ENCODE assay signal across 25 cellular contexts in the genomic region with DNA sequence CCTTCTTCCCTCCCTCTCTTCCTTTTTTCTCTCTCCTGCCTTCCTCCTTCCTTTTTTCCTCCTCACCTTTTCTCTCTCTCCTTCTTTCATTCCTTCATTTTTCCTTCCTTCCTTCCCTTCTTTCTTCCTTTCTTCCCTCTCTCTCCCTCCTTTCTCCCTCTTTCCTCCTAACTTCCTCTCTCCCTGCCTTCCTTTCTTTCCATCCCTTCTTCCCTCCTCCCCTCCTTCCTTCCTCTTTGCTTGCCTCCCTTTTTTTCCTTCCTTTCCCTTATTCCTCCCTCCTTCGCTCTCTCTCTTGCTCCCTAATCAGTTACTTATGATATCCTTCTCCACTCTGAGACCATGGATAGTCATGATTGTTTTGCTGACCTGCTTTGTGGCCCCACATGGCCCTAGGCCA.
"Had no signal": no experiment of that assay in that cellular context is flagged by ENCODE, and none has a peak within 500 bp of the region (broad histone marks: within the 10 kb centered on the region; RNA-seq: fewer than 3 reads in every experiment).

No MANE protein-coding gene starts in this region.

- H3K27me3 Mint-ChIP-seq: dendritic cell treated with granulocyte-macrophage colony-stimulating factor and Interleukin-4, amounts not matched to agents 40 ng/mL and 50 ng/mL, for 4 days; naive thymus-derived CD4-positive, alpha-beta T cell had no signal

- DNase-seq: colonic mucosa; effector memory CD4-positive, alpha-beta T cell; foreskin keratinocyte; heart left ventricle; kidney; mesenchymal stem cell; mucosa of descending colon; naive thymus-derived CD4-positive, alpha-beta T cell; nucleus accumbens; pancreas; right lobe of liver; small intestine; stimulated activated CD4-positive, alpha-beta T cell treated with anti-CD3 and anti-CD28 coated beads, Interleukin-15, amount 100 ng/mL, for 24 hours; stimulated activated CD4-positive, alpha-beta T cell treated with anti-CD3 and anti-CD28 coated beads, Interleukin-2, amount 100 ng/mL, for 48 hours; stimulated activated naive CD4-positive, alpha-beta T cell treated with Interleukin-2 at 50 U/mL for 16 hours; stomach; thyroid gland; trophoblast cell had no signal

- FAIRE-seq: pancreas, small intestine had no signal

- H3K27ac ChIP-seq: colonic mucosa, esophagus muscularis mucosa, foreskin keratinocyte, gastroesophageal sphincter, heart left ventricle, hepatocyte, pancreas, right lobe of liver, stomach, thyroid gland had no signal

- H3K4me3 ChIP-seq: colonic mucosa, esophagus muscularis mucosa, gastroesophageal sphincter, heart left ventricle, hepatocyte, mucosa of descending colon, pancreas, right lobe of liver, stomach, thyroid gland had no signal

- H3K27ac Mint-ChIP-seq: dendritic cell treated with granulocyte-macrophage colony-stimulating factor and Interleukin-4, amounts not matched to agents 40 ng/mL and 50 ng/mL, for 4 days; mesothelial cell of epicardium; nephron had no signal

- H3K4me1 ChIP-seq: colonic mucosa, esophagus muscularis mucosa, foreskin keratinocyte, gastroesophageal sphincter, heart left ventricle, pancreas, right lobe of liver, stomach, thyroid gland had no signal

- H3K9me3 ChIP-seq: colonic mucosa, esophagus muscularis mucosa, gastroesophageal sphincter, heart left ventricle, mucosa of descending colon, pancreas, right lobe of liver, stomach, thyroid gland had no signal

- H3K36me3 Mint-ChIP-seq: mesothelial cell of epicardium had no signal

- H3K36me3 ChIP-seq: colonic mucosa, esophagus muscularis mucosa, gastroesophageal sphincter, heart left ventricle, pancreas, right lobe of liver, stomach, thyroid gland had no signal

- H2AFZ ChIP-seq: hepatocyte had no signal

- H3K4me3 Mint-ChIP-seq: dendritic cell treated with granulocyte-macrophage colony-stimulating factor and Interleukin-4, amounts not matched to agents 40 ng/mL and 50 ng/mL, for 4 days; mesothelial cell of epicardium; naive thymus-derived CD4-positive, alpha-beta T cell; nephron had no signal

- H3K4me1 Mint-ChIP-seq: mesothelial cell of epicardium had no signal

- H3K9me3 Mint-ChIP-seq: dendritic cell treated with granulocyte-macrophage colony-stimulating factor and Interleukin-4, amounts not matched to agents 40 ng/mL and 50 ng/mL, for 4 days; mesothelial cell of epicardium; nephron had no signal

- ATAC-seq: foreskin keratinocyte; gastroesophageal sphincter; heart left ventricle; left lobe of liver; mucosa of descending colon; naive thymus-derived CD4-positive, alpha-beta T cell; pancreas; right lobe of liver had no signal

- H3K4me2 ChIP-seq: hepatocyte had no signal

- H3K79me2 ChIP-seq: hepatocyte had no signal

- H3K27me3 ChIP-seq: colonic mucosa, esophagus muscularis mucosa, foreskin keratinocyte, gastroesophageal sphincter, heart left ventricle, hepatocyte, pancreas, right lobe of liver, stomach, thyroid gland had no signal
